ENCODE assay signal across 8 cellular contexts in the genomic region with DNA sequence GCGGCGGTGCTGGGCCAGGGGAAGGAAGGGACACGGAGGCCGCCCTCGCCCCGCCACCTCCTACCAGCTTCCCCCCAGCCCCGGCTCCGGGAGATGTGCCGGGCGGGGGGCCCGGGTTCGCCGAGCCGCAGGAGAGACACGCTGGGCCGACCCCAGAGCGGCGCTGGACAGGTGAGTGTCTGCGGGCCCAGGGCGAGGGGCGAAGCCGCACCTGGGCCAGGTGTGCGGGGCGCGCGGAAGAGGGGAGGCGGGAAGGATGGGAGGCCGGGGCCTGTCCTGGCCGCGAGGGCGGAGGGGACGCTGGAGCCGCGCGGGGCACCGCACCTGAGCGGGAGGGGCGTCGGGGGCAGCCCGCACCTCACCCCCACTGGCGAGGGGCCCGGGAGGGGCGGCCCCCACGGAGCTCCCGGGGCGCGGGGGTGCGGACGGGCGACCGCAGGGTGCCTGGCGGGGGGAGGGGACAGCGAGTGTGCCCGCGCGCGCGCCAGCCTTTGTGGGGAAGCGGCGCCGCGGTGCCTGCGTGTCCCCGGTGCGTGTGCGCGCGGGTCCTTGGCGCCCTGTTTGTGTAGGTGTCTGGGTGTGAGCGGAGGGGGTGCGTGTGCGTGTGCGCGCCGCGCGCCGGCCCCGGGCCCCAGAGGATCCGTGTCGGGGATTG.
DNase-seq lines count a peak whose midpoint lies in the region; ATAC-seq, FAIRE-seq and TF ChIP-seq lines count a peak whose summit lies in the region.
"Not testable (repeated sequence)": the region's sequence is repeated elsewhere in the genome, so short reads cannot be mapped to it uniquely, and the experiment has no call there.

No MANE protein-coding gene starts in this region.

- H3K9ac ChIP-seq in BLaER1 treated with 17β-estradiol and CSF1 and Interleukin-3, amounts not matched to agents 10 nM and 100 nM, result peak overlapping the region; percentile 87 to 93 (median 89)

- peak overlapping the region; percentile 60 to 92 (median 86) for H3K27ac ChIP-seq in BLaER1 treated with 17β-estradiol and CSF1 and Interleukin-3, amounts not matched to agents 10 nM and 100 nM
- peak overlapping the region; percentile 61 for H3K27ac ChIP-seq in OCI-LY7 (ENCODE audit: low read depth, low read length, poor library complexity, severe bottlenecking)
- not testable (repeated sequence) for H3K27ac ChIP-seq in naive thymus-derived CD4-positive, alpha-beta T cell (ENCODE audit: low read depth, low read length)

- H3K79me2 ChIP-seq in OCI-LY7 (ENCODE audit: insufficient read depth, low read depth, low read length), result peaks cover 54% of the 10 kb centered on the region

- not testable (repeated sequence) for BruUV-seq in OCI-LY7 (replicated peaks; lab: Mats Ljungman, UMichigan)

- not testable (repeated sequence) for H3K9me3 ChIP-seq in BLaER1 treated with 17β-estradiol and CSF1 and Interleukin-3, amounts not matched to agents 10 nM and 100 nM (replicated peaks in 1 of 11); OCI-LY7 (ENCODE audit: low read length); naive thymus-derived CD4-positive, alpha-beta T cell (ENCODE audit: control insufficient read depth in 2 of 3, low read length in 3 of 3)

- peaks cover 16 to 56% (median 46%) of the 10 kb centered on the region in 11 experiments; a peak in 20 of 22 replicates for H4K20me1 ChIP-seq in BLaER1 treated with 17β-estradiol and CSF1 and Interleukin-3, amounts not matched to agents 10 nM and 100 nM
- not testable (repeated sequence) for H4K20me1 ChIP-seq in OCI-LY7 (ENCODE audit: insufficient read depth, low read length)

- H3K4me3 Mint-ChIP-seq in activated T-cell treated with anti-CD3 and anti-CD28 coated beads, Interleukin-2, amount 50 U/mL, for 24 hours, result peak overlapping the region; percentile 74
- peak overlapping the region; percentile 70 to 92 (median 81) for H3K4me3 Mint-ChIP-seq in naive thymus-derived CD4-positive, alpha-beta T cell

- H3K9me2 ChIP-seq in OCI-LY7 (ENCODE audit: insufficient read depth, low read length), result not testable (repeated sequence)

- CTCF ChIA-PET in OCI-LY7 (lab: Charles Lee; ENCODE audit: unreplicated experiment), result interaction anchor here (0.6 kb wide), 1 partner anchor 114 kb away, joined by 3 read pairs; no protein-coding TSS in a partner anchor
- CTCF ChIA-PET in naive thymus-derived CD4-positive, alpha-beta T cell (lab: Charles Lee), result interaction anchor here (0.7 kb wide), 1 partner anchor 511 kb away, joined by 4 read pairs; no protein-coding TSS in a partner anchor

- H3K4me3 ChIP-seq in BLaER1 treated with 17β-estradiol and CSF1 and Interleukin-3, amounts not matched to agents 10 nM and 100 nM, result peak overlapping the region; percentile 85 to 98 (median 92)
- H3K4me3 ChIP-seq in OCI-LY7 (ENCODE audit: low read depth, low read length, poor library complexity, severe bottlenecking), result peak overlapping the region; percentile 96
- H3K4me3 ChIP-seq in naive thymus-derived CD4-positive, alpha-beta T cell (ENCODE audit: low read length), result peak overlapping the region; percentile 39

- H3K4me1 Mint-ChIP-seq in activated T-cell treated with anti-CD3 and anti-CD28 coated beads, Interleukin-2, amount 50 U/mL, for 24 hours (ENCODE audit: low read depth), result peaks cover 36% of the 10 kb centered on the region
- H3K4me1 Mint-ChIP-seq in naive thymus-derived CD4-positive, alpha-beta T cell, result peaks cover 18 to 39% (median 29%) of the 10 kb centered on the region in 7 donors

- POLR2A ChIA-PET in OCI-LY7 (lab: Charles Lee), result interaction anchor here (0.9 kb wide), 1 partner anchor 110 kb away, joined by 3 read pairs; no protein-coding TSS in a partner anchor
- POLR2A ChIA-PET in naive thymus-derived CD4-positive, alpha-beta T cell (lab: Charles Lee), result not testable (repeated sequence)

- peaks cover 9 to 16% (median 12%) of the 10 kb centered on the region in 11 experiments for H3K27me3 ChIP-seq in BLaER1 treated with 17β-estradiol and CSF1 and Interleukin-3, amounts not matched to agents 10 nM and 100 nM
- H3K27me3 ChIP-seq in naive thymus-derived CD4-positive, alpha-beta T cell (ENCODE audit: control insufficient read depth in 2 of 2, insufficient read depth in 2 of 2, low read length in 2 of 2), result not testable (repeated sequence)

- H3K9me3 Mint-ChIP-seq in activated T-cell treated with anti-CD3 and anti-CD28 coated beads, Interleukin-2, amount 50 U/mL, for 24 hours; naive thymus-derived CD4-positive, alpha-beta T cell: not testable (repeated sequence)

- intact Hi-C loops in OCI-LY7 (cut with micrococcal nuclease; ENCODE audit: unreplicated experiment), result loop anchor here (5.0 kb wide), 3 partner anchors 107 to 332 kb away; a partner anchor contains a TSS
- intact Hi-C loops in left cardiac atrium (cut with DNase I), result not testable (repeated sequence)
- intact Hi-C loops in naive thymus-derived CD4-positive, alpha-beta T cell (cut with micrococcal nuclease), result loop anchor here in 1 of 2 donors (5.0 kb wide), 1 partner anchor 113 kb away; a partner anchor contains a TSS

- H3K36me3 ChIP-seq in BLaER1 treated with 17β-estradiol and CSF1 and Interleukin-3, amounts not matched to agents 10 nM and 100 nM; OCI-LY7 (ENCODE audit: insufficient read depth, low read length); naive thymus-derived CD4-positive, alpha-beta T cell (ENCODE audit: control insufficient read depth in 2 of 3, insufficient read depth in 3 of 3, low read length in 3 of 3): not testable (repeated sequence)

- FAIRE-seq in HTR-8/SVneo (lab: Jason Lieb, UNC), result peak; percentile 94

- not testable (repeated sequence) for H3K36me3 Mint-ChIP-seq in activated T-cell treated with anti-CD3 and anti-CD28 coated beads, Interleukin-2, amount 50 U/mL, for 24 hours (ENCODE audit: low read depth); naive thymus-derived CD4-positive, alpha-beta T cell

- H3K4me2 ChIP-seq in BLaER1 treated with 17β-estradiol and CSF1 and Interleukin-3, amounts not matched to agents 10 nM and 100 nM, result peak overlapping the region; percentile 87 to 98 (median 92)
- peak overlapping the region; percentile 92 for H3K4me2 ChIP-seq in OCI-LY7 (ENCODE audit: low read length)

- not testable (repeated sequence) for ATAC-seq in left cardiac atrium
- peak; percentile 19 for ATAC-seq in naive thymus-derived CD4-positive, alpha-beta T cell

- H2AFZ ChIP-seq in OCI-LY7 (ENCODE audit: low read length), result not testable (repeated sequence)

- not testable (repeated sequence) for DNase-seq in HTR-8/SVneo (ENCODE audit: insufficient read length, low spot score); activated T-cell treated with anti-CD3 and anti-CD28 coated beads, Interleukin-2, amount 50 U/mL, for 24 hours
- DNase-seq in OCI-LY7 (ENCODE audit: low spot score) (peak; percentile 47), cerebellum (ENCODE audit: low spot score) (peak; percentile 55), left cardiac atrium (peak; percentile 37)
- DNase-seq in naive thymus-derived CD4-positive, alpha-beta T cell, result peak in 8 of 9 donors; percentile 24 to 55 (median 37)
- DNase-seq in stimulated activated CD4-positive, alpha-beta T cell treated with anti-CD3 and anti-CD28 coated beads, Interleukin-4, amount 100 ng/mL, for 1 hour, result peak; percentile 37

- peaks cover 45 to 72% (median 66%) of the 10 kb centered on the region in 10 experiments for H3K4me1 ChIP-seq in BLaER1 treated with 17β-estradiol and CSF1 and Interleukin-3, amounts not matched to agents 10 nM and 100 nM
- peaks cover 57% of the 10 kb centered on the region for H3K4me1 ChIP-seq in OCI-LY7 (ENCODE audit: insufficient read depth, low read length, poor library complexity, severe bottlenecking)
- not testable (repeated sequence) for H3K4me1 ChIP-seq in naive thymus-derived CD4-positive, alpha-beta T cell (ENCODE audit: control insufficient read depth in 2 of 2, insufficient read depth in 2 of 2, low read length in 2 of 2)

- H3K27ac Mint-ChIP-seq in activated T-cell treated with anti-CD3 and anti-CD28 coated beads, Interleukin-2, amount 50 U/mL, for 24 hours, result peak overlapping the region; percentile 40
- H3K27ac Mint-ChIP-seq in naive thymus-derived CD4-positive, alpha-beta T cell, result peak overlapping the region in 4 of 9 donors; percentile 25 to 83 (median 63)

- peaks cover 46% of the 10 kb centered on the region for H3K27me3 Mint-ChIP-seq in activated T-cell treated with anti-CD3 and anti-CD28 coated beads, Interleukin-2, amount 50 U/mL, for 24 hours
- H3K27me3 Mint-ChIP-seq in naive thymus-derived CD4-positive, alpha-beta T cell, result peaks cover 0 to 57% (median 8%) of the 10 kb centered on the region in 5 donors

- TF ChIP-seq CTCF in OCI-LY7 (conservative IDR thresholded peaks at IDR 0.05; ENCODE audit: low read length), result not testable (repeated sequence)

Comparison
In these comparisons a context has a peak if more than half of its experiments do, and no peak if none do; other contexts are left out.
1. H3K4me3 ChIP-seq: peak in every context shown above with its lines; median percentile 96 in OCI-LY7; 92 in BLaER1 treated with 17β-estradiol and CSF1 and Interleukin-3, amounts not matched to agents 10 nM and 100 nM; 39 in naive thymus-derived CD4-positive, alpha-beta T cell.